ENCODE assay signal across 1 cellular context in the genomic region with DNA sequence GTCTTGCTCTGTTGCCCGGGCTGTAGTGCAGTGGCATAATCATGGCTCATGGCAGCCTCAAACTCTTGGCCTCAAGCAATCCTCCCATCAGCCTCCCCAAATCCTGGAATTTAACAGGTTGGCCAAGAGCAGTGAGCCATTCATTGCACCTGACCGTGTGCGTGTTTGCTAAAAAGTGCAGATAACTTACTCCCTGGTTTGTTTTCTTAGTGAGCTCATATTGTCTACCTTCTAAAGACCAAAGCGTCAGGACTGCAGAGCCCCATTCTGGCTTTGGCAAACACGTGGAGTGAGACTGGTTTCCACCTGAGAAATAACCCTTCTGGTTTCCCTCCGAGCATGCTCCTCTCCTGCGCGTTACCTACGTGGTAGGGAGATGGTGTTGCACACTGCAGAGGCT.
A peak's percentile ranks its signal among the peaks of the same experiment; 100 is the strongest.
TF ChIP-seq lines count a peak whose summit lies in the region.

No MANE protein-coding gene starts in this region.

TF ChIP-seq in HepG2, 621 proteins besides CTCF, POLR2A, EP300 and RAD21 (continued from another document and continues in another):
- TF ChIP-seq RAD51 (IDR thresholded peaks at IDR 0.05; ENCODE audit: borderline replicate concordance): no peak
- TF ChIP-seq, protein P1, sequence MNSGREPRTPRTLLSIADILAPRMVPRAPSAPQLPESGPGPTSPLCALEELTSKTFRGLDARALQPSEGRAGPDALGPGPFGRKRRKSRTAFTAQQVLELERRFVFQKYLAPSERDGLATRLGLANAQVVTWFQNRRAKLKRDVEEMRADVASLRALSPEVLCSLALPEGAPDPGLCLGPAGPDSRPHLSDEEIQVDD (CRISPR knock-in tag; IDR thresholded peaks at IDR 0.05; ENCODE audit: borderline replicate concordance): peak; percentile 63; the same call in 1 of the 2 replicates
- no peak for TF ChIP-seq SRF (IDR thresholded peaks at IDR 0.05; ENCODE audit: low read depth, low read length)
- peak; percentile 45; the same call in 1 of the 2 replicates for TF ChIP-seq ZMYM4 (CRISPR knock-in tag; IDR thresholded peaks at IDR 0.05)
- TF ChIP-seq, protein P2, sequence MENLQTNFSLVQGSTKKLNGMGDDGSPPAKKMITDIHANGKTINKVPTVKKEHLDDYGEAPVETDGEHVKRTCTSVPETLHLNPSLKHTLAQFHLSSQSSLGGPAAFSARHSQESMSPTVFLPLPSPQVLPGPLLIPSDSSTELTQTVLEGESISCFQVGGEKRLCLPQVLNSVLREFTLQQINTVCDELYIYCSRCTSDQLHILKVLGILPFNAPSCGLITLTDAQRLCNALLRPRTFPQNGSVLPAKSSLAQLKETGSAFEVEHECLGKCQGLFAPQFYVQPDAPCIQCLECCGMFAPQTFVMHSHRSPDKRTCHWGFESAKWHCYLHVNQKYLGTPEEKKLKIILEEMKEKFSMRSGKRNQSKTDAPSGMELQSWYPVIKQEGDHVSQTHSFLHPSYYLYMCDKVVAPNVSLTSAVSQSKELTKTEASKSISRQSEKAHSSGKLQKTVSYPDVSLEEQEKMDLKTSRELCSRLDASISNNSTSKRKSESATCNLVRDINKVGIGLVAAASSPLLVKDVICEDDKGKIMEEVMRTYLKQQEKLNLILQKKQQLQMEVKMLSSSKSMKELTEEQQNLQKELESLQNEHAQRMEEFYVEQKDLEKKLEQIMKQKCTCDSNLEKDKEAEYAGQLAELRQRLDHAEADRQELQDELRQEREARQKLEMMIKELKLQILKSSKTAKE (CRISPR knock-in tag; IDR thresholded peaks at IDR 0.05; ENCODE audit: borderline replicate concordance): no peak
- no peak for TF ChIP-seq ZNF710 (CRISPR knock-in tag; IDR thresholded peaks at IDR 0.05; ENCODE audit: borderline replicate concordance)
- TF ChIP-seq, protein P3, sequence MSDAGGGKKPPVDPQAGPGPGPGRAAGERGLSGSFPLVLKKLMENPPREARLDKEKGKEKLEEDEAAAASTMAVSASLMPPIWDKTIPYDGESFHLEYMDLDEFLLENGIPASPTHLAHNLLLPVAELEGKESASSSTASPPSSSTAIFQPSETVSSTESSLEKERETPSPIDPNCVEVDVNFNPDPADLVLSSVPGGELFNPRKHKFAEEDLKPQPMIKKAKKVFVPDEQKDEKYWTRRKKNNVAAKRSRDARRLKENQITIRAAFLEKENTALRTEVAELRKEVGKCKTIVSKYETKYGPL (CRISPR knock-in tag; IDR thresholded peaks at IDR 0.05): no peak
- peak; percentile 57; the same call in 1 of the 2 replicates for TF ChIP-seq RNF2 (conservative IDR thresholded peaks at IDR 0.05; ENCODE audit: low read depth)
- TF ChIP-seq ZMAT5 (CRISPR knock-in tag; IDR thresholded peaks at IDR 0.05; ENCODE audit: borderline replicate concordance, low read depth): no peak
- TF ChIP-seq RELA (CRISPR knock-in tag; IDR thresholded peaks at IDR 0.05): no peak
- TF ChIP-seq NFRKB (IDR thresholded peaks at IDR 0.05): no peak
- peak; percentile 65 for TF ChIP-seq CEBPG (CRISPR knock-in tag; IDR thresholded peaks at IDR 0.05)
- no peak for TF ChIP-seq TBL1XR1 (IDR thresholded peaks at IDR 0.05; ENCODE audit: borderline replicate concordance, low read length, partially characterized antibody)
- TF ChIP-seq ZNF101 (CRISPR knock-in tag; IDR thresholded peaks at IDR 0.05; ENCODE audit: borderline replicate concordance, low read depth): no peak
- 0 out of 2 replicates have a peak, but pooled peaks have one; percentile 45 for TF ChIP-seq ZNF746 (CRISPR knock-in tag; IDR thresholded peaks at IDR 0.05)
- TF ChIP-seq ZBTB34 (CRISPR knock-in tag; IDR thresholded peaks at IDR 0.05): 0 out of 2 replicates have a peak, but pooled peaks have one; percentile 55
- 0 out of 2 replicates have a peak, but pooled peaks have one; percentile 59 for TF ChIP-seq NFAT5 (CRISPR knock-in tag; IDR thresholded peaks at IDR 0.05)
- no peak for TF ChIP-seq ZNF18 (CRISPR knock-in tag; IDR thresholded peaks at IDR 0.05; ENCODE audit: insufficient replicate concordance)
- TF ChIP-seq PLSCR1 (CRISPR knock-in tag; IDR thresholded peaks at IDR 0.05; ENCODE audit: borderline replicate concordance): no peak
- TF ChIP-seq ZNF709 (CRISPR knock-in tag; IDR thresholded peaks at IDR 0.05): 0 out of 2 replicates have a peak, but pooled peaks have one; percentile 32
- TF ChIP-seq ZNF724P (CRISPR knock-in tag; IDR thresholded peaks at IDR 0.05; ENCODE audit: borderline replicate concordance): peak; percentile 79; the same call in 1 of the 2 replicates
- TF ChIP-seq, protein P4, sequence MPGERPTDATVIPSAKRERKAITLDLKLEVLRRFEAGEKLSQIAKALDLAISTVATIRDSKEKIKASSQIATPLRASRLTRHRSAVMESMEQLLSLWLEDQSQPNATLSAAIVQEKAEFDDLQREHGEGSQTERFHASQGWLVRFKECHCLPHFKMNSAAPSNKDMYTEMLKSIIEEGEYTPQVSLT (CRISPR knock-in tag; IDR thresholded peaks at IDR 0.05; ENCODE audit: borderline replicate concordance, low read depth): 0 out of 2 replicates have a peak, but pooled peaks have one; percentile 69
- TF ChIP-seq ZFP90 (CRISPR knock-in tag; IDR thresholded peaks at IDR 0.05; ENCODE audit: borderline replicate concordance): peak; percentile 77; the same call in 1 of the 2 replicates
- 0 out of 2 replicates have a peak, but pooled peaks have one; percentile 51 for TF ChIP-seq ZNF44 (CRISPR knock-in tag; IDR thresholded peaks at IDR 0.05)
- no peak for TF ChIP-seq NFYB (CRISPR knock-in tag; IDR thresholded peaks at IDR 0.05)
- no peak for TF ChIP-seq DPF2 (CRISPR knock-in tag; IDR thresholded peaks at IDR 0.05; ENCODE audit: borderline replicate concordance, low read depth)
- no peak for TF ChIP-seq FOXK2 (IDR thresholded peaks at IDR 0.05)
- TF ChIP-seq, protein P5, sequence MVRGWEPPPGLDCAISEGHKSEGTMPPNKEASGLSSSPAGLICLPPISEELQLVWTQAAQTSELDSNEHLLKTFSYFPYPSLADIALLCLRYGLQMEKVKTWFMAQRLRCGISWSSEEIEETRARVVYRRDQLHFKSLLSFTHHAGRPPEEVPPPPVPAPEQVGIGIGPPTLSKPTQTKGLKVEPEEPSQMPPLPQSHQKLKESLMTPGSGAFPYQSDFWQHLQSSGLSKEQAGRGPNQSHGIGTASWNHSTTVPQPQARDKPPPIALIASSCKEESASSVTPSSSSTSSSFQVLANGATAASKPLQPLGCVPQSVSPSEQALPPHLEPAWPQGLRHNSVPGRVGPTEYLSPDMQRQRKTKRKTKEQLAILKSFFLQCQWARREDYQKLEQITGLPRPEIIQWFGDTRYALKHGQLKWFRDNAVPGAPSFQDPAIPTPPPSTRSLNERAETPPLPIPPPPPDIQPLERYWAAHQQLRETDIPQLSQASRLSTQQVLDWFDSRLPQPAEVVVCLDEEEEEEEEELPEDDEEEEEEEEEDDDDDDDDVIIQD (CRISPR knock-in tag; IDR thresholded peaks at IDR 0.05; ENCODE audit: low read depth): no peak; the same call in 1 of the 2 replicates
- no peak for TF ChIP-seq TBP (CRISPR knock-in tag; IDR thresholded peaks at IDR 0.05)
- TF ChIP-seq ZNF451 (CRISPR knock-in tag; IDR thresholded peaks at IDR 0.05): no peak
- TF ChIP-seq PPARG (CRISPR knock-in tag; conservative IDR thresholded peaks at IDR 0.05): no peak
